In the genomic region with DNA sequence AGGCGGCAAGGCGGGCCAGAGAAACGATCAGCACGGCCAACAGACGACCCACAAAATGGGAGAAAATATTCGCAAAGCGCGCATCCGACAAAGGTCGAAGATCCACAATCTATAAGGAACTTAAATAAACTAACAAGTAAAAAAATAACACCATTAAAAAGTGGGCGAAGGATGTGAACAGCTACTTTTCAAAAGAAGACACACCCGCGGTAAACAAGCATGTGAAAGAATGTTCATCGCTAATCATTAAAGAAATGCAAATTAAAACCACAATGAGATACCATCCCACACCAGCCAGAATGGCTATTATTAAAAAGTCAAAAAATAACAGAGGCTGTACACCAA, we compare ENCODE assay signal across 1 cellular context.
TF ChIP-seq lines count a peak whose summit lies in the region.

No MANE protein-coding gene starts in this region.

TF ChIP-seq in K562, 482 proteins besides CTCF, POLR2A, EP300 and RAD21 (continued from another document):
- TF ChIP-seq CBX3 (IDR thresholded peaks at IDR 0.05; ENCODE audit: borderline replicate concordance in 1 of 2, low read length in 2 of 2) (no peak), PHF21A (IDR thresholded peaks at IDR 0.05; ENCODE audit: borderline replicate concordance, low read depth) (no peak), MTF1 (CRISPR knock-in tag; IDR thresholded peaks at IDR 0.05; ENCODE audit: borderline replicate concordance) (no peak), TAF1 (IDR thresholded peaks at IDR 0.05; ENCODE audit: control insufficient read depth, extremely low read depth, insufficient read depth, low read length, severe bottlenecking) (no peak), CBX1 (IDR thresholded peaks at IDR 0.05; ENCODE audit: low read depth) (no peak)
- TF ChIP-seq, protein P1, sequence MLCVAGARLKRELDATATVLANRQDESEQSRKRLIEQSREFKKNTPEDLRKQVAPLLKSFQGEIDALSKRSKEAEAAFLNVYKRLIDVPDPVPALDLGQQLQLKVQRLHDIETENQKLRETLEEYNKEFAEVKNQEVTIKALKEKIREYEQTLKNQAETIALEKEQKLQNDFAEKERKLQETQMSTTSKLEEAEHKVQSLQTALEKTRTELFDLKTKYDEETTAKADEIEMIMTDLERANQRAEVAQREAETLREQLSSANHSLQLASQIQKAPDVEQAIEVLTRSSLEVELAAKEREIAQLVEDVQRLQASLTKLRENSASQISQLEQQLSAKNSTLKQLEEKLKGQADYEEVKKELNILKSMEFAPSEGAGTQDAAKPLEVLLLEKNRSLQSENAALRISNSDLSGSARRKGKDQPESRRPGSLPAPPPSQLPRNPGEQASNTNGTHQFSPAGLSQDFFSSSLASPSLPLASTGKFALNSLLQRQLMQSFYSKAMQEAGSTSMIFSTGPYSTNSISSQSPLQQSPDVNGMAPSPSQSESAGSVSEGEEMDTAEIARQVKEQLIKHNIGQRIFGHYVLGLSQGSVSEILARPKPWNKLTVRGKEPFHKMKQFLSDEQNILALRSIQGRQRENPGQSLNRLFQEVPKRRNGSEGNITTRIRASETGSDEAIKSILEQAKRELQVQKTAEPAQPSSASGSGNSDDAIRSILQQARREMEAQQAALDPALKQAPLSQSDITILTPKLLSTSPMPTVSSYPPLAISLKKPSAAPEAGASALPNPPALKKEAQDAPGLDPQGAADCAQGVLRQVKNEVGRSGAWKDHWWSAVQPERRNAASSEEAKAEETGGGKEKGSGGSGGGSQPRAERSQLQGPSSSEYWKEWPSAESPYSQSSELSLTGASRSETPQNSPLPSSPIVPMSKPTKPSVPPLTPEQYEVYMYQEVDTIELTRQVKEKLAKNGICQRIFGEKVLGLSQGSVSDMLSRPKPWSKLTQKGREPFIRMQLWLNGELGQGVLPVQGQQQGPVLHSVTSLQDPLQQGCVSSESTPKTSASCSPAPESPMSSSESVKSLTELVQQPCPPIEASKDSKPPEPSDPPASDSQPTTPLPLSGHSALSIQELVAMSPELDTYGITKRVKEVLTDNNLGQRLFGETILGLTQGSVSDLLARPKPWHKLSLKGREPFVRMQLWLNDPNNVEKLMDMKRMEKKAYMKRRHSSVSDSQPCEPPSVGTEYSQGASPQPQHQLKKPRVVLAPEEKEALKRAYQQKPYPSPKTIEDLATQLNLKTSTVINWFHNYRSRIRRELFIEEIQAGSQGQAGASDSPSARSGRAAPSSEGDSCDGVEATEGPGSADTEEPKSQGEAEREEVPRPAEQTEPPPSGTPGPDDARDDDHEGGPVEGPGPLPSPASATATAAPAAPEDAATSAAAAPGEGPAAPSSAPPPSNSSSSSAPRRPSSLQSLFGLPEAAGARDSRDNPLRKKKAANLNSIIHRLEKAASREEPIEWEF (CRISPR knock-in tag; IDR thresholded peaks at IDR 0.05), result no peak
